In genomic region chr10:7408494-7409044, GRCh38 we compare ENCODE assay signal across 8 cellular contexts. TPM values are rescaled to one million over a fixed set of nuclear protein-coding genes. Genes with fewer than 3 reads are reported as not detected.
DNase-seq lines count a peak whose midpoint lies in the region; ATAC-seq and TF ChIP-seq lines count a peak whose summit lies in the region.

No MANE protein-coding gene starts in this region.

- no peaks in the 10 kb centered on the region for H3K9me3 ChIP-seq in OCI-LY1 (ENCODE audit: low read length)
- no peaks in the 10 kb centered on the region for H3K9me3 ChIP-seq in left ventricle myocardium inferior (replicated peaks)
- H3K9me3 ChIP-seq in trophoblast cell (ENCODE audit: insufficient read depth, low read depth, low read length): peaks cover 2% of the 10 kb centered on the region

- no peak overlapping the region for H3K23ac ChIP-seq in trophoblast cell (ENCODE audit: low read length)

- peak overlapping the region; percentile 96 to 98 for H3K27ac Mint-ChIP-seq in activated naive CD4-positive, alpha-beta T cell treated with anti-CD3 and anti-CD28 coated beads, Interleukin-2, amount 50 U/mL, for 72 hours

- no peak overlapping the region for H2BK5ac ChIP-seq in trophoblast cell (ENCODE audit: low read depth, low read length, poor library complexity)

- peaks cover 12% of the 10 kb centered on the region for H3K79me1 ChIP-seq in trophoblast cell (ENCODE audit: low read length)

- H4K91ac ChIP-seq in trophoblast cell (ENCODE audit: low read depth, low read length): no peak overlapping the region

- H3F3A ChIP-seq in OCI-LY1 (ENCODE audit: insufficient read depth, low read length): no peaks in the 10 kb centered on the region

- DNase-seq in AML-193 (lab: John Stamatoyannopoulos, UW): peak; percentile 40
- peak; percentile 61 to 69 for DNase-seq in activated naive CD4-positive, alpha-beta T cell treated with anti-CD3 and anti-CD28 coated beads, Interleukin-2, amount 50 U/mL, for 72 hours (ENCODE audit: low spot score in 2 of 2)
- peak; percentile 75 for DNase-seq in left ventricle myocardium inferior
- DNase-seq in trophoblast cell: peak in 1 of 2 donors; percentile 51
- no peak for DNase-seq in HT-29 (ENCODE audit: low spot score)
- DNase-seq in cerebellar nuclear complex (lab: John Stamatoyannopoulos, UW): no peak

- H3K79me2 ChIP-seq in OCI-LY1 (ENCODE audit: insufficient read depth, low read length) (peaks cover 41% of the 10 kb centered on the region), trophoblast cell (ENCODE audit: control insufficient read depth, insufficient read depth, low read length, poor library complexity) (peaks cover 8% of the 10 kb centered on the region)

- no peak overlapping the region for H2BK12ac ChIP-seq in trophoblast cell (ENCODE audit: low read length)

- H3K9ac ChIP-seq in OCI-LY1 (ENCODE audit: low read length) (peak overlapping the region; percentile 85), trophoblast cell (ENCODE audit: low read length) (no peak overlapping the region)

- H3K14ac ChIP-seq in trophoblast cell (ENCODE audit: low read length): no peak overlapping the region

- peak overlapping the region; percentile 48 for H3K18ac ChIP-seq in trophoblast cell (ENCODE audit: low read length)

- intact Hi-C loops in left ventricle myocardium inferior (cut with micrococcal nuclease): loop anchor here (5.0 kb wide), 1 partner anchor 146 kb away; no protein-coding TSS in a partner anchor

- peak; percentile 27 for ATAC-seq in GM21526 (IDR thresholded peaks at IDR 0.05; ENCODE audit: low FRiP score, unreplicated experiment)
- ATAC-seq in activated naive CD4-positive, alpha-beta T cell treated with anti-CD3 and anti-CD28 coated beads, Interleukin-2, amount 50 U/mL, for 72 hours: peak; percentile 11 to 21

- H3K9me3 Mint-ChIP-seq in activated naive CD4-positive, alpha-beta T cell treated with anti-CD3 and anti-CD28 coated beads, Interleukin-2, amount 50 U/mL, for 72 hours: no peaks in the 10 kb centered on the region

- H3K4ac ChIP-seq in trophoblast cell (ENCODE audit: low read depth, low read length): peak overlapping the region; percentile 0

- H4K20me1 ChIP-seq in OCI-LY1 (ENCODE audit: insufficient read depth, low read length): no peaks in the 10 kb centered on the region

- H2AFZ ChIP-seq in OCI-LY1 (ENCODE audit: low read length) (no peak overlapping the region), trophoblast cell (ENCODE audit: insufficient read depth, low read length, poor library complexity) (peak overlapping the region; percentile 41)

- no peak overlapping the region for H2BK120ac ChIP-seq in trophoblast cell (ENCODE audit: insufficient read depth, low read length, poor library complexity)

- no peaks in the 10 kb centered on the region for H3K9me2 ChIP-seq in OCI-LY1 (ENCODE audit: low read depth, low read length)

- H3K27me3 ChIP-seq in OCI-LY1 (ENCODE audit: insufficient read depth, low read length) (no peaks in the 10 kb centered on the region), left ventricle myocardium inferior (ENCODE audit: low read depth) (no peaks in the 10 kb centered on the region), trophoblast cell (ENCODE audit: insufficient read depth, low read length) (peaks cover 11% of the 10 kb centered on the region)

- no peaks in the 10 kb centered on the region for H3K36me3 ChIP-seq in OCI-LY1 (ENCODE audit: insufficient read depth, low read length)
- H3K36me3 ChIP-seq in left ventricle myocardium inferior: no peaks in the 10 kb centered on the region
- no peaks in the 10 kb centered on the region for H3K36me3 ChIP-seq in trophoblast cell (ENCODE audit: control insufficient read depth in 1 of 2, insufficient read depth in 2 of 2, low read length in 2 of 2)

- no peak overlapping the region for H2AK5ac ChIP-seq in trophoblast cell (ENCODE audit: low read length)

- H3K27ac ChIP-seq in OCI-LY1 (ENCODE audit: low read depth, low read length, poor library complexity, severe bottlenecking) (no peak overlapping the region), left ventricle myocardium inferior (replicated peaks) (peak overlapping the region; percentile 87), trophoblast cell (ENCODE audit: low read depth, low read length) (no peak overlapping the region)

- H3K4me2 ChIP-seq in OCI-LY1 (ENCODE audit: low read length) (peak overlapping the region; percentile 98), trophoblast cell (ENCODE audit: low read length) (peak overlapping the region; percentile 87)

- H3K36me3 Mint-ChIP-seq in activated naive CD4-positive, alpha-beta T cell treated with anti-CD3 and anti-CD28 coated beads, Interleukin-2, amount 50 U/mL, for 72 hours: peaks cover 22 to 23% of the 10 kb centered on the region in 2 donors

- peak overlapping the region; percentile 35 for H4K8ac ChIP-seq in trophoblast cell (ENCODE audit: low read depth, low read length)

- WGBS in trophoblast cell (ENCODE audit: extremely low coverage, insufficient coverage, insufficient read length): no CpG with 5 or more reads among the region's 52 CpGs

- no peak overlapping the region for H4K12ac ChIP-seq in trophoblast cell (ENCODE audit: low read depth, low read length)

- peaks cover 22% of the 10 kb centered on the region for H3K4me1 ChIP-seq in OCI-LY1 (ENCODE audit: insufficient read depth, low read length, severe bottlenecking)
- H3K4me1 ChIP-seq in left ventricle myocardium inferior: peaks cover 90% of the 10 kb centered on the region
- peaks cover 28 to 35% of the 10 kb centered on the region in 2 experiments for H3K4me1 ChIP-seq in trophoblast cell (ENCODE audit: control insufficient read depth in 1 of 2, insufficient read depth in 2 of 2, low read length in 2 of 2)

- H3K4me3 ChIP-seq in OCI-LY1 (ENCODE audit: low read depth, low read length, poor library complexity, severe bottlenecking) (peak overlapping the region; percentile 92), left ventricle myocardium inferior (peak overlapping the region; percentile 92), trophoblast cell (ENCODE audit: low read depth, low read length) (peak overlapping the region; percentile 71)

- TF ChIP-seq CTCF in OCI-LY1 (IDR thresholded peaks at IDR 0.05; ENCODE audit: low read length) (peak; percentile 40), left ventricle myocardium inferior (IDR thresholded peaks at IDR 0.05; ENCODE audit: borderline replicate concordance) (peak; percentile 78)

RNA-seq across cellular contexts. Expression of gene SFMBT2, which starts 2.3 kb away (rescaled TPM):
- 10 to 100 TPM; 25.6 to 32.1 TPM for total RNA-seq in activated naive CD4-positive, alpha-beta T cell treated with anti-CD3 and anti-CD28 coated beads, Interleukin-2, amount 50 U/mL, for 72 hours
- 11.0 TPM for total RNA-seq in left ventricle myocardium inferior
- 1.3 and 1.6 TPM in 2 replicates for polyA plus RNA-seq in trophoblast cell (2013)
- 0.03 TPM in 1 of 2 replicates, not detected in the other for total RNA-seq in HT-29 (2014; rRNA removed; shearing (Covaris generic))

Comparison
In these comparisons a context has a peak if more than half of its experiments do, and no peak if none do; other contexts are left out.
1. DNase-seq: peak in AML-193 (2 of 2), activated naive CD4-positive, alpha-beta T cell treated with anti-CD3 and anti-CD28 coated beads, Interleukin-2, amount 50 U/mL, for 72 hours (2 of 2) and left ventricle myocardium inferior (single experiment); none in HT-29 (single experiment) and cerebellar nuclear complex (0 of 2).
2. RNA of gene SFMBT2, which starts 2.3 kb away (total RNA-seq): 25.6 to 32.1 TPM in activated naive CD4-positive, alpha-beta T cell treated with anti-CD3 and anti-CD28 coated beads, Interleukin-2, amount 50 U/mL, for 72 hours and 11.0 TPM in left ventricle myocardium inferior (single experiment); 0.03 TPM in HT-29; every median in the first group is over 10 times any median in the second.
3. Peak in every context shown above with its lines, with median percentiles within 50 percentile points of each other: H3K4me3 ChIP-seq.